Comparison of ENCODE assay signal across 1 cellular context in genomic region chr2:178482437-178482836, GRCh38.
TF ChIP-seq lines count a peak whose summit lies in the region.

No MANE protein-coding gene starts in this region.

TF ChIP-seq in GM12878, 131 proteins besides CTCF, POLR2A, EP300 and RAD21 (continues in another document):
- TF ChIP-seq WRNIP1 (IDR thresholded peaks at IDR 0.05; ENCODE audit: borderline replicate concordance, low read depth, low read length): no peak
- TF ChIP-seq, protein P1, sequence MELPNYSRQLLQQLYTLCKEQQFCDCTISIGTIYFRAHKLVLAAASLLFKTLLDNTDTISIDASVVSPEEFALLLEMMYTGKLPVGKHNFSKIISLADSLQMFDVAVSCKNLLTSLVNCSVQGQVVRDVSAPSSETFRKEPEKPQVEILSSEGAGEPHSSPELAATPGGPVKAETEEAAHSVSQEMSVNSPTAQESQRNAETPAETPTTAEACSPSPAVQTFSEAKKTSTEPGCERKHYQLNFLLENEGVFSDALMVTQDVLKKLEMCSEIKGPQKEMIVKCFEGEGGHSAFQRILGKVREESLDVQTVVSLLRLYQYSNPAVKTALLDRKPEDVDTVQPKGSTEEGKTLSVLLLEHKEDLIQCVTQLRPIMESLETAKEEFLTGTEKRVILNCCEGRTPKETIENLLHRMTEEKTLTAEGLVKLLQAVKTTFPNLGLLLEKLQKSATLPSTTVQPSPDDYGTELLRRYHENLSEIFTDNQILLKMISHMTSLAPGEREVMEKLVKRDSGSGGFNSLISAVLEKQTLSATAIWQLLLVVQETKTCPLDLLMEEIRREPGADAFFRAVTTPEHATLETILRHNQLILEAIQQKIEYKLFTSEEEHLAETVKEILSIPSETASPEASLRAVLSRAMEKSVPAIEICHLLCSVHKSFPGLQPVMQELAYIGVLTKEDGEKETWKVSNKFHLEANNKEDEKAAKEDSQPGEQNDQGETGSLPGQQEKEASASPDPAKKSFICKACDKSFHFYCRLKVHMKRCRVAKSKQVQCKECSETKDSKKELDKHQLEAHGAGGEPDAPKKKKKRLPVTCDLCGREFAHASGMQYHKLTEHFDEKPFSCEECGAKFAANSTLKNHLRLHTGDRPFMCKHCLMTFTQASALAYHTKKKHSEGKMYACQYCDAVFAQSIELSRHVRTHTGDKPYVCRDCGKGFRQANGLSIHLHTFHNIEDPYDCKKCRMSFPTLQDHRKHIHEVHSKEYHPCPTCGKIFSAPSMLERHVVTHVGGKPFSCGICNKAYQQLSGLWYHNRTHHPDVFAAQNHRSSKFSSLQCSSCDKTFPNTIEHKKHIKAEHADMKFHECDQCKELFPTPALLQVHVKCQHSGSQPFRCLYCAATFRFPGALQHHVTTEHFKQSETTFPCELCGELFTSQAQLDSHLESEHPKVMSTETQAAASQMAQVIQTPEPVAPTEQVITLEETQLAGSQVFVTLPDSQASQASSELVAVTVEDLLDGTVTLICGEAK (IDR thresholded peaks at IDR 0.05; ENCODE audit: borderline replicate concordance): no peak
- TF ChIP-seq SREBF2 (IDR thresholded peaks at IDR 0.05; ENCODE audit: low read length): no peak
- no peak for TF ChIP-seq TBL1XR1 (IDR thresholded peaks at IDR 0.05; ENCODE audit: low read depth, low read length)
- TF ChIP-seq NBN (IDR thresholded peaks at IDR 0.05): 0 out of 2 replicates have a peak, but pooled peaks have one; percentile 37
- peak; percentile 56; the same call in 1 of the 2 replicates for TF ChIP-seq ATF7 (IDR thresholded peaks at IDR 0.05; ENCODE audit: low read depth)
- TF ChIP-seq PAX8 (IDR thresholded peaks at IDR 0.05): no peak
- no peak for TF ChIP-seq ZNF622 (IDR thresholded peaks at IDR 0.05)
- no peak for TF ChIP-seq ZBTB33 (IDR thresholded peaks at IDR 0.05)
- TF ChIP-seq PBX3 (IDR thresholded peaks at IDR 0.05; ENCODE audit: insufficient replicate concordance, low read depth, low read length): no peak
- no peak for TF ChIP-seq CBFB (IDR thresholded peaks at IDR 0.05; ENCODE audit: low read depth)
- TF ChIP-seq SP1 (IDR thresholded peaks at IDR 0.05; ENCODE audit: low read depth, low read length): no peak
- no peak for TF ChIP-seq CEBPB (IDR thresholded peaks at IDR 0.05; ENCODE audit: borderline replicate concordance in 1 of 2, low read depth in 2 of 2, low read length in 2 of 2)
- TF ChIP-seq YY1 (IDR thresholded peaks at IDR 0.05; ENCODE audit: low read depth, low read length): no peak
- 0 out of 2 replicates have a peak, but pooled peaks have one; percentile 27 for TF ChIP-seq CREB1 (IDR thresholded peaks at IDR 0.05; ENCODE audit: low read depth)
- TF ChIP-seq, protein P2, sequence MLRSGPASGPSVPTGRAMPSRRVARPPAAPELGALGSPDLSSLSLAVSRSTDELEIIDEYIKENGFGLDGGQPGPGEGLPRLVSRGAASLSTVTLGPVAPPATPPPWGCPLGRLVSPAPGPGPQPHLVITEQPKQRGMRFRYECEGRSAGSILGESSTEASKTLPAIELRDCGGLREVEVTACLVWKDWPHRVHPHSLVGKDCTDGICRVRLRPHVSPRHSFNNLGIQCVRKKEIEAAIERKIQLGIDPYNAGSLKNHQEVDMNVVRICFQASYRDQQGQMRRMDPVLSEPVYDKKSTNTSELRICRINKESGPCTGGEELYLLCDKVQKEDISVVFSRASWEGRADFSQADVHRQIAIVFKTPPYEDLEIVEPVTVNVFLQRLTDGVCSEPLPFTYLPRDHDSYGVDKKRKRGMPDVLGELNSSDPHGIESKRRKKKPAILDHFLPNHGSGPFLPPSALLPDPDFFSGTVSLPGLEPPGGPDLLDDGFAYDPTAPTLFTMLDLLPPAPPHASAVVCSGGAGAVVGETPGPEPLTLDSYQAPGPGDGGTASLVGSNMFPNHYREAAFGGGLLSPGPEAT (IDR thresholded peaks at IDR 0.05; ENCODE audit: low read depth): peak; percentile 35; the same call in 1 of the 2 replicates
- TF ChIP-seq IRF4 (IDR thresholded peaks at IDR 0.05; ENCODE audit: low read depth, low read length): peak; percentile 78
- peak; percentile 78 for TF ChIP-seq JUNB (IDR thresholded peaks at IDR 0.05)
- TF ChIP-seq RUNX3 (IDR thresholded peaks at IDR 0.05; ENCODE audit: low read length): 0 out of 2 replicates have a peak, but pooled peaks have one; percentile 27
- no peak for TF ChIP-seq TAF1 (IDR thresholded peaks at IDR 0.05; ENCODE audit: borderline replicate concordance, low read depth, low read length)
- TF ChIP-seq MEF2A (IDR thresholded peaks at IDR 0.05; ENCODE audit: insufficient read depth, low read depth, low read length): no peak
- no peak for TF ChIP-seq SPI1 (IDR thresholded peaks at IDR 0.05; ENCODE audit: borderline replicate concordance, insufficient read depth, low read depth, low read length)
- no peak for TF ChIP-seq BRCA1 (IDR thresholded peaks at IDR 0.05; ENCODE audit: low read depth, low read length)
- TF ChIP-seq SRF (IDR thresholded peaks at IDR 0.05; ENCODE audit: low read depth in 2 of 2, low read length in 2 of 2): no peak
- TF ChIP-seq NFYA (IDR thresholded peaks at IDR 0.05; ENCODE audit: borderline replicate concordance, low read depth, low read length): no peak
- TF ChIP-seq CREM (IDR thresholded peaks at IDR 0.05; ENCODE audit: low read depth): peak; percentile 34; the same call in 1 of the 2 replicates
- TF ChIP-seq NFIC (IDR thresholded peaks at IDR 0.05; ENCODE audit: low read depth, low read length): no peak
- no peak for TF ChIP-seq RFX5 (IDR thresholded peaks at IDR 0.05; ENCODE audit: low read depth, low read length)
- TF ChIP-seq SMARCA5 (IDR thresholded peaks at IDR 0.05): no peak
- TF ChIP-seq HDGF (IDR thresholded peaks at IDR 0.05): peak; percentile 47; the same call in 1 of the 2 replicates
- TF ChIP-seq IKZF1 (conservative IDR thresholded peaks at IDR 0.05): no peak
- TF ChIP-seq, protein P3, sequence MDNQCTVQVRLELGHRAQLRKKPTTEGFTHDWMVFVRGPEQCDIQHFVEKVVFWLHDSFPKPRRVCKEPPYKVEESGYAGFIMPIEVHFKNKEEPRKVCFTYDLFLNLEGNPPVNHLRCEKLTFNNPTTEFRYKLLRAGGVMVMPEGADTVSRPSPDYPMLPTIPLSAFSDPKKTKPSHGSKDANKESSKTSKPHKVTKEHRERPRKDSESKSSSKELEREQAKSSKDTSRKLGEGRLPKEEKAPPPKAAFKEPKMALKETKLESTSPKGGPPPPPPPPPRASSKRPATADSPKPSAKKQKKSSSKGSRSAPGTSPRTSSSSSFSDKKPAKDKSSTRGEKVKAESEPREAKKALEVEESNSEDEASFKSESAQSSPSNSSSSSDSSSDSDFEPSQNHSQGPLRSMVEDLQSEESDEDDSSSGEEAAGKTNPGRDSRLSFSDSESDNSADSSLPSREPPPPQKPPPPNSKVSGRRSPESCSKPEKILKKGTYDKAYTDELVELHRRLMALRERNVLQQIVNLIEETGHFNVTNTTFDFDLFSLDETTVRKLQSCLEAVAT (IDR thresholded peaks at IDR 0.05): no peak
- TF ChIP-seq ZBED1 (IDR thresholded peaks at IDR 0.05; ENCODE audit: borderline replicate concordance): no peak
- no peak for TF ChIP-seq CHD1 (IDR thresholded peaks at IDR 0.05; ENCODE audit: low read depth, low read length)
- TF ChIP-seq MTA3 (IDR thresholded peaks at IDR 0.05; ENCODE audit: borderline replicate concordance, low read length): 0 out of 2 replicates have a peak, but pooled peaks have one; percentile 43
- peak; percentile 90 for TF ChIP-seq ZNF384 (IDR thresholded peaks at IDR 0.05; ENCODE audit: borderline replicate concordance, low read depth, low read length)
- no peak for TF ChIP-seq RELA (IDR thresholded peaks at IDR 0.05; ENCODE audit: borderline replicate concordance, partially characterized antibody)
- TF ChIP-seq ZSCAN29 (IDR thresholded peaks at IDR 0.05): no peak
- no peak for TF ChIP-seq ZZZ3 (IDR thresholded peaks at IDR 0.05; ENCODE audit: control insufficient read depth, insufficient read length, low read depth)
- TF ChIP-seq FOXK2 (IDR thresholded peaks at IDR 0.05): no peak
- no peak for TF ChIP-seq ETV6 (conservative IDR thresholded peaks at IDR 0.05 in 1 of 2, IDR thresholded peaks at IDR 0.05 in 1 of 2; ENCODE audit: borderline replicate concordance in 1 of 2, low read depth in 1 of 2)
- TF ChIP-seq IKZF2 (IDR thresholded peaks at IDR 0.05): no peak; a peak in 1 of 4 replicates
- TF ChIP-seq ASH2L (IDR thresholded peaks at IDR 0.05; ENCODE audit: borderline replicate concordance, low read depth): no peak
- no peak for TF ChIP-seq RBBP5 (conservative IDR thresholded peaks at IDR 0.05)
- TF ChIP-seq KLF5 (IDR thresholded peaks at IDR 0.05; ENCODE audit: partially characterized antibody): no peak
- no peak for TF ChIP-seq ATF3 (IDR thresholded peaks at IDR 0.05; ENCODE audit: borderline replicate concordance, extremely low read depth, low read depth, low read length)
- no peak for TF ChIP-seq HCFC1 (IDR thresholded peaks at IDR 0.05; ENCODE audit: low read length)
- no peak for TF ChIP-seq STAT3 (IDR thresholded peaks at IDR 0.05; ENCODE audit: low read depth, low read length)
- TF ChIP-seq TARDBP (IDR thresholded peaks at IDR 0.05; ENCODE audit: borderline replicate concordance): no peak
- TF ChIP-seq PAX5 (IDR thresholded peaks at IDR 0.05; ENCODE audit: borderline replicate concordance, low read depth, low read length): no peak
- peak; percentile 85; the same call in 1 of the 3 replicates for TF ChIP-seq POU2F2 (IDR thresholded peaks at IDR 0.05; ENCODE audit: borderline replicate concordance, low read depth, low read length)
- TF ChIP-seq, protein P4, sequence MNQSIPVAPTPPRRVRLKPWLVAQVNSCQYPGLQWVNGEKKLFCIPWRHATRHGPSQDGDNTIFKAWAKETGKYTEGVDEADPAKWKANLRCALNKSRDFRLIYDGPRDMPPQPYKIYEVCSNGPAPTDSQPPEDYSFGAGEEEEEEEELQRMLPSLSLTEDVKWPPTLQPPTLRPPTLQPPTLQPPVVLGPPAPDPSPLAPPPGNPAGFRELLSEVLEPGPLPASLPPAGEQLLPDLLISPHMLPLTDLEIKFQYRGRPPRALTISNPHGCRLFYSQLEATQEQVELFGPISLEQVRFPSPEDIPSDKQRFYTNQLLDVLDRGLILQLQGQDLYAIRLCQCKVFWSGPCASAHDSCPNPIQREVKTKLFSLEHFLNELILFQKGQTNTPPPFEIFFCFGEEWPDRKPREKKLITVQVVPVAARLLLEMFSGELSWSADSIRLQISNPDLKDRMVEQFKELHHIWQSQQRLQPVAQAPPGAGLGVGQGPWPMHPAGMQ (IDR thresholded peaks at IDR 0.05; ENCODE audit: borderline replicate concordance): no peak
- no peak for TF ChIP-seq FOXM1 (IDR thresholded peaks at IDR 0.05; ENCODE audit: low read depth, low read length)
- TF ChIP-seq, protein P5, sequence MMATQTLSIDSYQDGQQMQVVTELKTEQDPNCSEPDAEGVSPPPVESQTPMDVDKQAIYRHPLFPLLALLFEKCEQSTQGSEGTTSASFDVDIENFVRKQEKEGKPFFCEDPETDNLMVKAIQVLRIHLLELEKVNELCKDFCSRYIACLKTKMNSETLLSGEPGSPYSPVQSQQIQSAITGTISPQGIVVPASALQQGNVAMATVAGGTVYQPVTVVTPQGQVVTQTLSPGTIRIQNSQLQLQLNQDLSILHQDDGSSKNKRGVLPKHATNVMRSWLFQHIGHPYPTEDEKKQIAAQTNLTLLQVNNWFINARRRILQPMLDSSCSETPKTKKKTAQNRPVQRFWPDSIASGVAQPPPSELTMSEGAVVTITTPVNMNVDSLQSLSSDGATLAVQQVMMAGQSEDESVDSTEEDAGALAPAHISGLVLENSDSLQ (IDR thresholded peaks at IDR 0.05): no peak
- no peak for TF ChIP-seq NFXL1 (IDR thresholded peaks at IDR 0.05; ENCODE audit: borderline replicate concordance)
